8 cellular contexts compared by ENCODE assay signal in the genomic region with DNA sequence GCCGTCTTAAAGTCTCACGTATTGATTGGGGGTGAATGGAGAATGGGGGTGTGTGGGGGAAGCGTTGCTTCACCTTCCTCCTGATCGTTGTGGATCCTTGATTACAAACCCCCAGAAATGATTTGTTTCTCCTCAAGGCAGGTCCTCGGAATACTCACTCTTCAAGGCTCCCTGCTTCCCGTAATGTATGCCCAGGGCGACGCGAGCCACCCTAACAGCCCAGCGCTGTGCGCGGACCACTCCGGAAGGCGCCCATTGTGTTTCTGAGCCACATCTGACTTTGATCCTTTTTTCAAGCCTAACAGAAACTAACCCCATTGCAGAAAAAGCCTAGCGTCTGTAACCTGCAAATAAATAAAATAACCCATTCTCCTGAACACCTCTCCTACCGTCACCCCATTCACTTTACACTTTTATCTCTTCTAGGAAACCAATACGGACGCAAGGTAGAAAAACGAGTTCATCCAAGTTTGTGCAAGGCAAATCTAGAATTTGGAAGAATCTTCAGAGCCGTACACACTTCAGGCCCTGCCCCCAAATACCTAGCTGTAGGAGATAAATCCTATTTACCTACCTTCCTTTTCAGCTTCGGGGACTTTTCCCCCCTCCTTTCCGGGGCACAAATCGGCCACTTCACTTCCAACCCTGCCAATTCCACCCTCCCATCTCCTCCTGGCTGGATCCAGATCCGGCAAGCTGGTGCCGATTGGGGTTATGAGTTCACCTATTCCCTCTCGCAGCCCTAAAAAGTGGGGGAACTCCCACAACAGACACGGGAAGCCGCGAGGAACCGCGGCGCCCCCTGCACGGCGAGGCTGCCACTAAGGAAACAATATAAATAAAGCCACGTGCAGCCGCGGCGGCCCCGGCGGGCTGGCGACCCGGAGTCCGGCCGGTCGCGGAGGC. TPM values are rescaled to one million over a fixed set of nuclear protein-coding genes. Genes with fewer than 3 reads are reported as not detected.
DNase-seq lines count a peak whose midpoint lies in the region; ATAC-seq and TF ChIP-seq lines count a peak whose summit lies in the region.

No MANE protein-coding gene starts in this region.

- intact Hi-C loops in Calu3 (cut with micrococcal nuclease; ENCODE audit: unreplicated experiment): loop anchor here (2.0 to 5.0 kb wide), 2 partner anchors 55 to 93 kb away; no protein-coding TSS in a partner anchor
- intact Hi-C loops in IMR-90 (cut with micrococcal nuclease): loop anchor here (5.0 kb wide), 2 partner anchors 65 to 175 kb away; no protein-coding TSS in a partner anchor

- no peak for ATAC-seq in IMR-90 (ENCODE audit: low read depth)

- H2BK120ac ChIP-seq in IMR-90 (ENCODE audit: low read depth, low read length): no peak overlapping the region

- H3K9me3 ChIP-seq in IMR-90 (ENCODE audit: control insufficient read depth, insufficient read depth, low read length): no peaks in the 10 kb centered on the region
- H3K9me3 ChIP-seq in iPS-20b (ENCODE audit: insufficient read depth, low read depth, low read length): no peaks in the 10 kb centered on the region
- no peaks in the 10 kb centered on the region for H3K9me3 ChIP-seq in stomach smooth muscle (ENCODE audit: control insufficient read depth in 2 of 2, low read length in 2 of 2)

- no peak overlapping the region for H2BK5ac ChIP-seq in IMR-90 (ENCODE audit: low read depth, low read length, poor library complexity, severe bottlenecking)

- no peaks in the 10 kb centered on the region for H3K9me3 Mint-ChIP-seq in Calu3 (ENCODE audit: low read depth, unreplicated experiment)

- WGBS in IMR-90 (ENCODE audit: extremely low coverage in 2 of 2, insufficient read length in 1 of 2), 2 experiments: 16 to 100% methylated on average over 1 to 22 of the region's 46 CpGs

- no peak overlapping the region for H3K56ac ChIP-seq in IMR-90 (ENCODE audit: extremely low read depth, insufficient read depth, low read length)

- no peak overlapping the region for H3K27ac ChIP-seq in IMR-90 (ENCODE audit: insufficient read depth, low read length)
- no peak overlapping the region for H3K27ac ChIP-seq in iPS-20b (ENCODE audit: low read length)
- H3K27ac ChIP-seq in stomach smooth muscle (ENCODE audit: low read length): peak overlapping the region; percentile 55

- no peak overlapping the region for H2AK5ac ChIP-seq in IMR-90 (ENCODE audit: low read depth, low read length)

- peak overlapping the region; percentile 4; the same call in 1 of the 2 replicates for H3K23ac ChIP-seq in IMR-90 (ENCODE audit: low read depth, low read length)

- CTCF ChIA-PET in Calu3 (lab: Charles Lee): interaction anchor here (0.6 to 1.1 kb wide), 3 partner anchors 47 to 593 kb away, joined by 3 to 4 read pairs (median 3); no protein-coding TSS in a partner anchor
- CTCF ChIA-PET in IMR-90 (lab: Yijun Ruan, JAX): no interaction called here

- H3K36me3 Mint-ChIP-seq in Calu3 (ENCODE audit: insufficient read depth, unreplicated experiment): no peaks in the 10 kb centered on the region

- H2BK15ac ChIP-seq in IMR-90 (ENCODE audit: low read depth, low read length): no peak overlapping the region

- TF ChIP-seq RAD21 in IMR-90 (IDR thresholded peaks at IDR 0.05; ENCODE audit: low read length): no peak

- H3K27ac Mint-ChIP-seq in Calu3 (ENCODE audit: unreplicated experiment): no peak overlapping the region

- TF ChIP-seq POLR2A in IMR-90 (IDR thresholded peaks at IDR 0.05; ENCODE audit: low read depth, low read length): no peak

- H3K36me3 ChIP-seq in IMR-90 (ENCODE audit: control insufficient read depth, insufficient read depth, low read length) (no peaks in the 10 kb centered on the region), iPS-20b (ENCODE audit: insufficient read depth, low read depth, low read length) (no peaks in the 10 kb centered on the region), stomach smooth muscle (ENCODE audit: control insufficient read depth in 2 of 2, insufficient read depth in 2 of 2, low read length in 2 of 2) (no peaks in the 10 kb centered on the region)

- H3K18ac ChIP-seq in IMR-90 (ENCODE audit: low read depth, low read length): no peak overlapping the region

- H3K27me3 ChIP-seq in IMR-90 (ENCODE audit: control insufficient read depth, insufficient read depth, low read length) (peaks cover 10% of the 10 kb centered on the region), iPS-20b (ENCODE audit: insufficient read depth, low read length) (peaks cover 95% of the 10 kb centered on the region), stomach smooth muscle (ENCODE audit: control insufficient read depth in 1 of 2, insufficient read depth in 2 of 2, low read length in 2 of 2) (no peaks in the 10 kb centered on the region)

- no peak overlapping the region for H3K4me3 Mint-ChIP-seq in Calu3 (ENCODE audit: low read depth, unreplicated experiment)

- TF ChIP-seq CTCF in Calu3 (IDR thresholded peaks at IDR 0.05; ENCODE audit: unreplicated experiment) (no peak), IMR-90 (conservative IDR thresholded peaks at IDR 0.05; ENCODE audit: low read depth, low read length) (no peak)

- no peak overlapping the region for H3K4ac ChIP-seq in IMR-90 (ENCODE audit: low read depth, low read length)

- BruUV-seq in Calu3 (replicated peaks; lab: Mats Ljungman, UMichigan): TSS peak; percentile 29
- BruUV-seq in IMR-90 (replicated peaks; lab: Mats Ljungman, UMichigan): no TSS peak

- in situ Hi-C loops in IMR-90 (cut with MboI; ENCODE audit: low sequenced_read_pairs): no loop called here

- 0 out of 2 replicates have a peak overlapping the region, but pooled peaks have one; percentile 42 for H3K14ac ChIP-seq in IMR-90 (replicated peaks; ENCODE audit: low read depth, low read length)

- peak overlapping the region; percentile 89 for H2AFZ ChIP-seq in IMR-90 (replicated peaks; ENCODE audit: low read length, poor library complexity)

- H3K27me3 Mint-ChIP-seq in Calu3 (ENCODE audit: unreplicated experiment): no peaks in the 10 kb centered on the region

- peak overlapping the region; percentile 48; the same call in 1 of the 2 replicates for H3K9ac ChIP-seq in IMR-90 (ENCODE audit: low read depth, low read length)
- peak overlapping the region; percentile 56; the same call in 1 of the 2 replicates for H3K9ac ChIP-seq in iPS-20b (ENCODE audit: low read depth, low read length)
- peak overlapping the region; percentile 76 to 79 for H3K9ac ChIP-seq in stomach smooth muscle (ENCODE audit: low read length in 2 of 2)

- peaks cover 17% of the 10 kb centered on the region for H3K4me1 Mint-ChIP-seq in Calu3 (ENCODE audit: low read depth, unreplicated experiment)

- POLR2A ChIA-PET in IMR-90 (lab: Charles Lee; ENCODE audit: unreplicated experiment): no interaction called here

- peak overlapping the region; percentile 92 for H3K4me2 ChIP-seq in IMR-90 (ENCODE audit: low read depth, low read length)

- no peak overlapping the region for H4K8ac ChIP-seq in IMR-90 (ENCODE audit: low read depth in 2 of 2, low read length in 2 of 2)

- no peak overlapping the region for H2AK9ac ChIP-seq in IMR-90 (replicated peaks; ENCODE audit: low read depth, low read length, poor library complexity)

- no peaks in the 10 kb centered on the region for H3K79me1 ChIP-seq in IMR-90 (ENCODE audit: low read depth in 1 of 2, low read length in 2 of 2)

- dilution Hi-C loops in IMR-90 (cut with HindIII; ENCODE audit: low sequenced_read_pairs, unreplicated experiment): no loop called here

- no peak overlapping the region for H4K5ac ChIP-seq in IMR-90 (ENCODE audit: low read depth, low read length)

- H3K4me1 ChIP-seq in IMR-90 (ENCODE audit: control insufficient read depth, insufficient read depth, low read length): peaks cover 3% of the 10 kb centered on the region; the same call in 1 of the 2 replicates
- H3K4me1 ChIP-seq in iPS-20b (ENCODE audit: insufficient read depth, low read length): no peaks in the 10 kb centered on the region; the same call in 1 of the 2 replicates
- peaks cover 12% of the 10 kb centered on the region for H3K4me1 ChIP-seq in stomach smooth muscle (ENCODE audit: control insufficient read depth, insufficient read depth, low read length)

- peak; percentile 48 for DNase-seq in Calu3
- DNase-seq in IMR-90: no peak
- peak; percentile 8 for DNase-seq in amniotic stem cell (lab: John Stamatoyannopoulos, UW)
- no peak for DNase-seq in mucosa of gallbladder (ENCODE audit: low spot score)
- DNase-seq in NCI-H187 (lab: John Stamatoyannopoulos, UW): no peak
- DNase-seq in stimulated activated CD4-positive, alpha-beta T cell treated with anti-CD3 and anti-CD28 coated beads, Interleukin-1b, Interleukin-23, amount 100 ng/mL, for 48 hours: no peak

- no peaks in the 10 kb centered on the region for H3K9me1 ChIP-seq in IMR-90 (ENCODE audit: insufficient read depth, low read length)

- H2BK20ac ChIP-seq in IMR-90 (ENCODE audit: low read depth, low read length): no peak overlapping the region

- no peak overlapping the region for H4K91ac ChIP-seq in IMR-90 (ENCODE audit: insufficient read depth, low read depth, low read length)

- H4K20me1 ChIP-seq in IMR-90 (ENCODE audit: insufficient read depth, low read length): no peaks in the 10 kb centered on the region

- peak overlapping the region; percentile 71 for H3K4me3 ChIP-seq in IMR-90 (ENCODE audit: insufficient read depth, low read depth, low read length)
- H3K4me3 ChIP-seq in iPS-20b (ENCODE audit: low read length): peak overlapping the region; percentile 81
- H3K4me3 ChIP-seq in stomach smooth muscle (ENCODE audit: low read length in 2 of 2): peak overlapping the region; percentile 90

TF ChIP-seq in IMR-90, 13 proteins besides CTCF, POLR2A, EP300 and RAD21 (continues in another document):
- no peak for TF ChIP-seq NFE2L2 (IDR thresholded peaks at IDR 0.05; ENCODE audit: low read depth, low read length)
- TF ChIP-seq CEBPB (IDR thresholded peaks at IDR 0.05; ENCODE audit: low read depth, low read length): no peak
- TF ChIP-seq MXI1 (IDR thresholded peaks at IDR 0.05; ENCODE audit: borderline replicate concordance, low read depth, low read length): peak; percentile 69; the same call in 1 of the 2 replicates
- no peak for TF ChIP-seq CHD1 (IDR thresholded peaks at IDR 0.05; ENCODE audit: low read depth, low read length)
- TF ChIP-seq RFX5 (IDR thresholded peaks at IDR 0.05; ENCODE audit: low read depth, low read length): no peak
- TF ChIP-seq SMC3 (IDR thresholded peaks at IDR 0.05; ENCODE audit: low read depth, low read length): no peak
- TF ChIP-seq MAFK (IDR thresholded peaks at IDR 0.05; ENCODE audit: low read depth, low read length): no peak
- TF ChIP-seq MAZ (IDR thresholded peaks at IDR 0.05; ENCODE audit: borderline replicate concordance, low read depth, low read length): no peak
- peak; percentile 38; the same call in 1 of the 2 replicates for TF ChIP-seq BHLHE40 (IDR thresholded peaks at IDR 0.05; ENCODE audit: low read depth, low read length)
- TF ChIP-seq RCOR1 (IDR thresholded peaks at IDR 0.05; ENCODE audit: insufficient replicate concordance, low read length): no peak

RNA-seq across cellular contexts. Expression of a gene that starts 1.1 kb away (rescaled TPM):
- total RNA-seq in Calu3 (2022): 6.6 and 12.0 TPM in 2 replicates
- 1.4 and 1.7 TPM in 2 replicates for total RNA-seq in IMR-90 (2012; rRNA removed)
- polyA plus RNA-seq in IMR-90 (2012; rRNA removed): 0.89 and 0.99 TPM in 2 replicates
- 0.61 and 0.62 TPM in 2 replicates for polyA plus RNA-seq in IMR-90 (2012; cell fraction: cytosol; rRNA removed)
- 0.59 and 1.1 TPM in 2 replicates for polyA plus RNA-seq in IMR-90 (2012; cell fraction: nucleus; rRNA removed; ENCODE audit: low replicate concordance)
- total RNA-seq in mucosa of gallbladder: 1.4 TPM

Comparison
In these comparisons a context has a peak if more than half of its experiments do, and no peak if none do; other contexts are left out.
1. DNase-seq: peak in Calu3 (single experiment) and amniotic stem cell (single experiment); none in IMR-90 (single experiment), mucosa of gallbladder (single experiment), NCI-H187 (0 of 2) and stimulated activated CD4-positive, alpha-beta T cell treated with anti-CD3 and anti-CD28 coated beads, Interleukin-1b, Interleukin-23, amount 100 ng/mL, for 48 hours (single experiment).
2. Peak in every context shown above with its lines, with median percentiles within 50 percentile points of each other: H3K4me3 ChIP-seq and H3K9ac ChIP-seq.